In genomic region chr7:94834359-94834758, GRCh38 we compare ENCODE assay signal across 10 cellular contexts.
"Had no signal": no experiment of that assay in that cellular context is flagged by ENCODE, and none has a peak within 500 bp of the region (broad histone marks: within the 10 kb centered on the region; RNA-seq: fewer than 3 reads in every experiment).

No MANE protein-coding gene starts in this region.

- H3K4me3 Mint-ChIP-seq: HFFc6, IgD-negative memory B cell had no signal

- H3K4me3 ChIP-seq: GM23248, HAP-1 had no signal

- DNase-seq: GM23248, GOT3, H7, HFFc6, KBM-7 had no signal

- H3K4me1 Mint-ChIP-seq: IgD-negative memory B cell had no signal

- H3K27me3 Mint-ChIP-seq: IgD-negative memory B cell had no signal

- H2AFZ ChIP-seq: GM23248 had no signal

- H3K27ac ChIP-seq: GM23248, HL-60 had no signal

- ATAC-seq: HCT116, HepG2 had no signal

- H3K27ac Mint-ChIP-seq: HFFc6, IgD-negative memory B cell had no signal

- H3K9ac ChIP-seq: GM23248 had no signal
